Comparison of ENCODE assay signal across 1 cellular context in the genomic region with DNA sequence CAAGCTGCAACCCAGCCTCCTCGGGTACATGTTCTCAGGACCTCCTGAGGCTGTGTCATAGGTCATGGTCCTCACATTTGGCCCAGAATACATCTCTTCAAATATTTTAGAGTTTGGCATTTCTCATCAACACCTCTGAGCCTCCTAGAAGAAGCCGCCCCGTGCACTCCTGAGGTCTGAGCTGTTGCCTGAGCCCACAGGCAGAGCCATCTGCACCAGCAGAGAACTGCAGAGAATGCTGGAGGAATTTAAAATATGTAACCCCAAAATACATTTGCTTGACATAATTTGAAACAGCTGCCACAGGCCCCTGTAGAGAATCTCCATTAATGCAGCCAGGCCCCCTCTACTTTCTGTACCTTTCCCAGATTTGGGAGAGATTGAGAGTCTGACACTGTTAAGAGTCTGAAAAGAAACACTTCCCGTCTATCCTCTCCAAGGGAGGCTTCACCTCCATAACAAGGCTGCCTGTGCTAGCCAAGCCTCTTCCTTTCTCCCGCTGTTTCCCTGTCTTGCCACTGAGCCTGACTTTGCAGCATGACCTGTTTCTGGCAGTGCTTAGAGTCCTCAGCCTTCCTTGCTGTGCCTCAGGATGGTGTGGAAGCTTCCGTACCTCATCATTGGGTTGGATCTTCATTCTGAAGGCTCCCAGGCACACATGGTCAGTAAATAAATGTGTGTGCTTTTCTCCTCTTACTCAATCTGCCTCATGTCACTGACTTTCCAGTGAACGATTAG.
TF ChIP-seq lines count a peak whose summit lies in the region.

No MANE protein-coding gene starts in this region.

TF ChIP-seq in HEK293T, 16 proteins besides CTCF, POLR2A, EP300 and RAD21 (continued from another document):
- TF ChIP-seq HDGF (IDR thresholded peaks at IDR 0.05; ENCODE audit: borderline replicate concordance) (no peak), TARDBP (IDR thresholded peaks at IDR 0.05) (no peak), SP1 (IDR thresholded peaks at IDR 0.05) (no peak), L3MBTL2 (conservative IDR thresholded peaks at IDR 0.05) (no peak), LEF1 (IDR thresholded peaks at IDR 0.05; ENCODE audit: borderline replicate concordance) (no peak), ZNF384 (IDR thresholded peaks at IDR 0.05) (no peak), PKNOX1 (IDR thresholded peaks at IDR 0.05) (no peak), ARNT (IDR thresholded peaks at IDR 0.05) (no peak)
